8 cellular contexts compared by ENCODE assay signal in the genomic region with DNA sequence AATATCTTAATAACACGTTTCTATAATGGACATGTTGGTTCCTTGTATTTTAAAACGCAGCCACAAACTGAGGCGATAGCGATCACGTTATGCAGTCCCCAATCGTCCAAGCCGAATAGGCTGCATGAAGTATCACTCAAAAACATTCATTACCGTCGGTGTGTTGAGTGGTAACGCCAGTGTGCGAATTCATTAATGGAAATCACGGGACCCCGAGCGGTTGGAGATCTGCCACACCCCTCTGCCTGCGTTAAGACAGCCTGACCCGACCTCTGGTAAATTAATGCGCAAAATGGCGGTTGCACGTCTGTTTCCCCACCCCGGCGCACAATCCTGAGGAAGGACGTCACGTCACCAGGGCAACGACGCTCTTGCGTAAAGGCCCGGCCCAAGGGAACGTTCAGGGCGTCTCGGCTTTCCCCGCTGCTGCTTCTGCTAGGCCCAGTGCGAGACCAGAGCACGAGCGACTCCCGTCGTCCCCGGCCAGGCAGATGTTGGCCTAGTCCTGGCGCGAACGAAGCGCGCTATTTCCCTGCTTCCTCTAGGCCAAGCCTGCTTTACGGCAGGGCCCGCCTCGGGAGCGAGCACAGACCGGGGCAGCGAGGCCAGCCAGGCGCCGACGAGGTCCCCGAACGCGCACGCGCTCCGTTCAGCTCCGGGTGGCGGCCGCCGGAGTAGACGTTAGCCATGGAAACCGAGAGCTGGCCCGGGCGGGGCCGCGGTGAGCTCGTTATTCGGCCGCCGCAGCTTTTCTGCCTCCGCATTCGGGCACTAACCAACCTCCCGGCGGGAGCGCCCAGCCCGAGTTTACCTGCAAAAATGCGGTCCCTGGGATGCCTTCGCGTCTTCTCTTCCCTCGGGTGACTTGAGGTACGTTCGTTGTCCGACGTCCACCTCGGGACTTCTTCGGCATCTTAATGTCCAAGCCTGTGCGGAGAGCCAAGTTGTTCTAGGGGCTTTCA. TPM values are rescaled to one million over a fixed set of nuclear protein-coding genes. Genes with fewer than 3 reads are reported as not detected.
DNase-seq lines count a peak whose midpoint lies in the region; ATAC-seq, FAIRE-seq and TF ChIP-seq lines count a peak whose summit lies in the region.

TSS of gene PCNX4 (plus strand) at position 374 of the 962 bp plus-strand sequence. CDS start 15,716 bp downstream, outside the sequence.

- TF ChIP-seq CTCF in D721Med (IDR thresholded peaks at IDR 0.05; ENCODE audit: insufficient read depth, missing control alignments) (no peak), epithelial cell of esophagus (IDR thresholded peaks at IDR 0.05; ENCODE audit: insufficient read depth, low read depth, low read length, missing control alignments) (no peak)

- no peaks in the 10 kb centered on the region for H3K9me3 ChIP-seq in mononuclear cell (ENCODE audit: low read depth, low read length)

- peak; percentile 93 for ATAC-seq in GM21526 (IDR thresholded peaks at IDR 0.05; ENCODE audit: low FRiP score, unreplicated experiment)

- H3K4me3 ChIP-seq in epithelial cell of esophagus (ENCODE audit: low read length) (peak within 1 kb of the TSS; percentile 91), mononuclear cell (ENCODE audit: low read length) (peak within 1 kb of the TSS; percentile 91)

- H3K27me3 ChIP-seq in mononuclear cell (ENCODE audit: insufficient read depth, low read length) = no peaks in the 10 kb centered on the region

- no peak for FAIRE-seq in D721Med (lab: Jason Lieb, UNC)

- H3K4me1 ChIP-seq in mononuclear cell (ENCODE audit: insufficient read depth, low read length) = peaks cover 26% of the 10 kb centered on the region

- DNase-seq in D721Med (ENCODE audit: insufficient read length, low spot score) (peak; percentile 44), HuH-7.5 (ENCODE audit: low spot score) (peak; percentile 76), OCI-M2 (lab: John Stamatoyannopoulos, UW; ENCODE audit: unreplicated experiment) (peak; percentile 86), activated T-cell treated with anti-CD3 and anti-CD28 coated beads for 4 hours (peak; percentile 89), epithelial cell of esophagus (ENCODE audit: low read depth) (peak; percentile 99)
- DNase-seq in stimulated activated CD8-positive, alpha-beta memory T cell treated with anti-CD3 and anti-CD28 coated beads, Interleukin-4, amount 100 ng/mL, for 1 hour (ENCODE audit: low read depth in 2 of 2, low spot score in 1 of 2) = peak; percentile 88 to 91

RNA-seq across cellular contexts. Expression of gene PCNX4, which starts in this region (rescaled TPM):
- total RNA-seq in mononuclear cell = 21.8 TPM

Comparison
In these comparisons a context has a peak if more than half of its experiments do, and no peak if none do; other contexts are left out.
1. Peak in every context shown above with its lines: DNase-seq, ATAC-seq and H3K4me3 ChIP-seq.
2. DNase-seq: peak in every context shown above with its lines; median percentile 99 in epithelial cell of esophagus; 90 in stimulated activated CD8-positive, alpha-beta memory T cell treated with anti-CD3 and anti-CD28 coated beads, Interleukin-4, amount 100 ng/mL, for 1 hour; 89 in activated T-cell treated with anti-CD3 and anti-CD28 coated beads for 4 hours; 86 in OCI-M2; 76 in HuH-7.5; 44 in D721Med.